ENCODE assay signal across 8 cellular contexts in the genomic region with DNA sequence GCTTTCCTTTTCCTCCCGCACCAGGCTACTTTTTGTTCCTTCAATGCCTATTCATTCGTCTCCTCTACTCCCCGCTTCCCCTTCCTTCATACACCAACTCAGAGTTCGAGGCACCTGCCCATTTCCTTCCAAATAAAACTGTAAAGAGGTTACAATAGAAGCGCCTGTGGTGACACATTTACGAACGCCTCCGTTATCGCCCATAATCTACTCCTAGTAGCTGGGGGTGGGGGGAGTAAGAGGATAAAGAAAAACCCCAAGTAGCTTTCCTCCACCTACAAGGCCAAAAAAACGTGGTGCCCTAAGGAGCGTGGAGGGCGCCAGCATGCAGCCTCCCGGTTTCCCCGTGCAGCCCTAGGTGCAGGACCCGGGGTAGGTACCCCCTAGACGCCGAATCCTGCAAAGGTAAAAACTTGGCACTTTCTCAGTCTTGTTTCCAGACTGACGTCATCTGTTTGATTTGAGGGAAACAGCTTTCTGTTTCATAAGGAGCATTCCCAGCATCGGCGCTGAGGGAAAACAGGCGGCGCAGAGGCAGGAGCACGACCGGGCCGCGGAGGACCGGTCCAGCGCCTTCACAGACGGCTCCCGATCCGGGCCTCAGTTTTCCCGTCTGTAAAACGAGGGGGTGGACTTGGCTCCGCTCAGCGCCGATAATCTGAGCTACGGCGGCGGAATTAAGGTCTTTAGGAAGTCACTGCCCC. TPM values are rescaled to one million over a fixed set of nuclear protein-coding genes. Genes with fewer than 3 reads are reported as not detected.
DNase-seq lines count a peak whose midpoint lies in the region; ATAC-seq and TF ChIP-seq lines count a peak whose summit lies in the region.

No MANE protein-coding gene starts in this region.

- TF ChIP-seq CTCF in fibroblast of lung (conservative IDR thresholded peaks at IDR 0.05 in 1 of 2, IDR thresholded peaks at IDR 0.05 in 1 of 2; ENCODE audit: low read depth in 1 of 2, low read length in 2 of 2) (no peak), nephron (IDR thresholded peaks at IDR 0.05; ENCODE audit: unreplicated experiment in 3 of 3) (no peak), transverse colon (IDR thresholded peaks at IDR 0.05) (no peak)

- 2 to 11% methylated on average over 8 to 39 of the region's 39 CpGs for WGBS in transverse colon (ENCODE audit: low coverage in 1 of 2), 2 donors

- no peak overlapping the region for H2AFZ ChIP-seq in fibroblast of lung (ENCODE audit: low read length)

- intact Hi-C loops in transverse colon (cut with DNase I; ENCODE audit: low total_unique reads), result no loop called here

- peak; percentile 56 for DNase-seq in NCI-H2029 (lab: John Stamatoyannopoulos, UW)
- no peak for DNase-seq in NCI-H2029 treated with DMSO at 0.1 percent for 48 hours (lab: John Stamatoyannopoulos, UW)
- peak; percentile 21 for DNase-seq in NCI-H510A (lab: John Stamatoyannopoulos, UW)
- DNase-seq in activated T-cell treated with anti-CD3 and anti-CD28 coated beads, Interleukin-2, amount 50 U/mL, for 24 hours, result peak; percentile 74
- peak; percentile 57 to 58 for DNase-seq in fibroblast of lung (ENCODE audit: low read depth in 2 of 2)
- DNase-seq in transverse colon, result peak; percentile 77

- no peaks in the 10 kb centered on the region for H3K27me3 Mint-ChIP-seq in activated T-cell treated with anti-CD3 and anti-CD28 coated beads, Interleukin-2, amount 50 U/mL, for 24 hours
- H3K27me3 Mint-ChIP-seq in nephron (ENCODE audit: low read depth), result no peaks in the 10 kb centered on the region

- no peaks in the 10 kb centered on the region for H4K20me1 ChIP-seq in fibroblast of lung (ENCODE audit: control insufficient read depth, extremely low read depth, insufficient read depth, low read length)

- H3K4me2 ChIP-seq in fibroblast of lung (ENCODE audit: extremely low read depth, insufficient read depth, low read length), result peak overlapping the region; percentile 68

- H3K27ac ChIP-seq in fibroblast of lung (ENCODE audit: insufficient read depth, low read length), result peak overlapping the region; percentile 73
- peak overlapping the region; percentile 85 to 93 (median 87) for H3K27ac ChIP-seq in transverse colon

- H3K79me2 ChIP-seq in fibroblast of lung (ENCODE audit: control insufficient read depth, insufficient read depth, low read length), result peaks cover 32% of the 10 kb centered on the region

- H3K4me3 ChIP-seq in fibroblast of lung (replicated peaks in 1 of 4; ENCODE audit: control extremely low read depth in 1 of 4, insufficient read depth in 1 of 4, low read depth in 3 of 4, low read length in 4 of 4), result peak overlapping the region; percentile 58 to 100 (median 85)
- H3K4me3 ChIP-seq in transverse colon, result peak overlapping the region; percentile 61 to 90 (median 82)

- H3K4me1 ChIP-seq in fibroblast of lung (ENCODE audit: control insufficient read depth, extremely low read depth, insufficient read depth, low read length) (peaks cover 8% of the 10 kb centered on the region), transverse colon (peaks cover 0 to 55% (median 32%) of the 10 kb centered on the region in 4 donors)

- in situ Hi-C loops in transverse colon (cut with MboI; ENCODE audit: low pct_ligation_motif_present in 1 of 4, low pct_unique_long_range_greater_than_20kb in 1 of 4, low sequenced_read_pairs in 3 of 4), result no loop called here

- peaks cover 54% of the 10 kb centered on the region for H3K36me3 Mint-ChIP-seq in activated T-cell treated with anti-CD3 and anti-CD28 coated beads, Interleukin-2, amount 50 U/mL, for 24 hours (ENCODE audit: low read depth)
- H3K36me3 Mint-ChIP-seq in nephron (ENCODE audit: low read depth), result peaks cover 15% of the 10 kb centered on the region

- no peak for ATAC-seq in GM19324 (IDR thresholded peaks at IDR 0.05; ENCODE audit: low FRiP score, unreplicated experiment)

- H3K27me3 ChIP-seq in fibroblast of lung (ENCODE audit: control insufficient read depth, insufficient read depth, low read length) (no peaks in the 10 kb centered on the region), transverse colon (no peaks in the 10 kb centered on the region)

- no peaks in the 10 kb centered on the region for H3K9me3 Mint-ChIP-seq in activated T-cell treated with anti-CD3 and anti-CD28 coated beads, Interleukin-2, amount 50 U/mL, for 24 hours
- H3K9me3 Mint-ChIP-seq in nephron, result peaks cover 3% of the 10 kb centered on the region

- H3K36me3 ChIP-seq in fibroblast of lung (ENCODE audit: control insufficient read depth, insufficient read depth, low read length) (peaks cover under 1% of the 10 kb centered on the region), transverse colon (no peaks in the 10 kb centered on the region)

- H3K9me3 ChIP-seq in fibroblast of lung (ENCODE audit: control insufficient read depth, insufficient read depth, low read depth, low read length), result no peaks in the 10 kb centered on the region
- H3K9me3 ChIP-seq in transverse colon, result no peaks in the 10 kb centered on the region

- TF ChIP-seq POLR2A in transverse colon (IDR thresholded peaks at IDR 0.05), result peak; percentile 82

- no peak for TF ChIP-seq EP300 in transverse colon (IDR thresholded peaks at IDR 0.05; ENCODE audit: low read depth)

- peak overlapping the region; percentile 83 for H3K9ac ChIP-seq in fibroblast of lung (ENCODE audit: insufficient read depth, low read length)

- H3K4me1 Mint-ChIP-seq in activated T-cell treated with anti-CD3 and anti-CD28 coated beads, Interleukin-2, amount 50 U/mL, for 24 hours (ENCODE audit: low read depth), result peaks cover 52% of the 10 kb centered on the region
- H3K4me1 Mint-ChIP-seq in nephron, result peaks cover 21% of the 10 kb centered on the region

- H3K4me3 Mint-ChIP-seq in activated T-cell treated with anti-CD3 and anti-CD28 coated beads, Interleukin-2, amount 50 U/mL, for 24 hours, result peak overlapping the region; percentile 99
- H3K4me3 Mint-ChIP-seq in nephron, result peak overlapping the region; percentile 92 to 95 (median 92)

- peak overlapping the region; percentile 99 for H3K27ac Mint-ChIP-seq in activated T-cell treated with anti-CD3 and anti-CD28 coated beads, Interleukin-2, amount 50 U/mL, for 24 hours
- H3K27ac Mint-ChIP-seq in nephron, result peak overlapping the region in 2 of 3 experiments; percentile 34 to 56

RNA-seq across cellular contexts. Expression of gene PPA1, which starts 0.9 kb away (rescaled TPM):
- total RNA-seq in fibroblast of lung (287 and 313 TPM in 2 replicates), transverse colon (100 to 1,000 TPM in 2 of 4 donors, 10 to 100 TPM in 2; 14.1 to 113 (median 98.4) TPM)
- polyA plus RNA-seq in fibroblast of lung, result 167 and 207 TPM in 2 replicates
- polyA plus RNA-seq in fibroblast of lung (2012), result 138 and 180 TPM in 2 replicates
- polyA minus RNA-seq in fibroblast of lung (ENCODE audit: low replicate concordance), result 6.3 and 6.7 TPM in 2 replicates

RNA-seq across cellular contexts. Expression of gene NPFFR1, which starts 51.5 kb away (rescaled TPM):
- total RNA-seq in fibroblast of lung (under 0.01 TPM in 1 of 2 replicates, not detected in the other), transverse colon (under 1 TPM in 1 of 4 donors, not detected in 3; 0.16 TPM)
- not detected in 2 replicates for polyA plus RNA-seq in fibroblast of lung
- not detected in 2 replicates for polyA plus RNA-seq in fibroblast of lung (2012)
- not detected in 2 replicates for polyA minus RNA-seq in fibroblast of lung (ENCODE audit: low replicate concordance)
